In genomic region chr3:52471371-52472238, GRCh38 we compare ENCODE assay signal across 9 cellular contexts. TPM values are rescaled to one million over a fixed set of nuclear protein-coding genes. Genes with fewer than 3 reads are reported as not detected.
DNase-seq lines count a peak whose midpoint lies in the region; ATAC-seq and TF ChIP-seq lines count a peak whose summit lies in the region.
"Had no signal": no experiment of that assay in that cellular context is flagged by ENCODE, and none has a peak within 500 bp of the region (broad histone marks: within the 10 kb centered on the region; RNA-seq: fewer than 3 reads in every experiment).

No MANE protein-coding gene starts in this region.

- no peaks in the 10 kb centered on the region for H3K9me2 ChIP-seq in DOHH2 (replicated peaks; ENCODE audit: control insufficient read depth, low read length)

- H3K27ac Mint-ChIP-seq in activated T-helper 2 cell treated with anti-CD3 and anti-CD28 coated beads, Interferon-gamma antibody, Interleukin-2, Interleukin-4, amounts not matched to agents 10 μg/mL and 5 μg/mL and 100 μg/mL, durations not matched to agents 14 hours and 24 hours and 36 hours, result no peak overlapping the region

- no peaks in the 10 kb centered on the region for H3F3A ChIP-seq in DOHH2 (ENCODE audit: control insufficient read depth, insufficient read depth)

- H3K4me2 ChIP-seq in DOHH2 (ENCODE audit: low read length), result no peak overlapping the region

- peaks cover 47% of the 10 kb centered on the region for H3K36me3 ChIP-seq in DOHH2 (ENCODE audit: control insufficient read depth, low read length)
- H3K36me3 ChIP-seq in MG63, result peaks cover 3% of the 10 kb centered on the region
- H3K36me3 ChIP-seq in ascending aorta, result peaks cover 65 to 68% of the 10 kb centered on the region in 2 donors

- TF ChIP-seq CTCF in DOHH2 (IDR thresholded peaks at IDR 0.05; ENCODE audit: low read depth, low read length, poor library complexity, severe bottlenecking), result peak; percentile 77
- peak; percentile 59 to 68 (median 66) for TF ChIP-seq CTCF in ascending aorta (IDR thresholded peaks at IDR 0.05)

- H3K4me3 Mint-ChIP-seq in activated T-helper 2 cell treated with anti-CD3 and anti-CD28 coated beads, Interferon-gamma antibody, Interleukin-2, Interleukin-4, amounts not matched to agents 10 μg/mL and 5 μg/mL and 100 μg/mL, durations not matched to agents 14 hours and 24 hours and 36 hours (ENCODE audit: low read depth), result no peak overlapping the region
- H3K4me3 Mint-ChIP-seq: immature natural killer cell had no signal

- no peaks in the 10 kb centered on the region for H3K27me3 ChIP-seq in DOHH2 (ENCODE audit: control insufficient read depth, low read length)
- no peaks in the 10 kb centered on the region for H3K27me3 ChIP-seq in MG63
- H3K27me3 ChIP-seq in ascending aorta, result no peaks in the 10 kb centered on the region

- DNase-seq in MG63 (peak; percentile 18), ascending aorta (ENCODE audit: low spot score in 2 of 2) (peak in 1 of 2 donors; percentile 81), iPS-NIHi7 (ENCODE audit: extremely low spot score) (peak; percentile 70), amniotic stem cell (lab: John Stamatoyannopoulos, UW) (no peak)
- DNase-seq in stimulated activated CD4-positive, alpha-beta T cell treated with anti-CD3 and anti-CD28 coated beads, Interleukin-2, amount 100 ng/mL, for 24 hours, result peak; percentile 36 to 56
- DNase-seq in activated T-helper 2 cell treated with anti-CD3 and anti-CD28 coated beads, Interferon-gamma antibody, Interleukin-2, Interleukin-4, amounts not matched to agents 10 μg/mL and 5 μg/mL and 100 μg/mL, durations not matched to agents 14 hours and 24 hours and 36 hours (ENCODE audit: low spot score), result no peak

- peaks cover 2% of the 10 kb centered on the region; the same call in 1 of the 2 replicates for H3K79me2 ChIP-seq in DOHH2 (ENCODE audit: control insufficient read depth, low read length)

- H3K9me3 ChIP-seq in DOHH2 (ENCODE audit: control insufficient read depth, insufficient read depth, low read length) (no peaks in the 10 kb centered on the region), MG63 (no peaks in the 10 kb centered on the region), ascending aorta (no peaks in the 10 kb centered on the region)

- H3K9me3 Mint-ChIP-seq in activated T-helper 2 cell treated with anti-CD3 and anti-CD28 coated beads, Interferon-gamma antibody, Interleukin-2, Interleukin-4, amounts not matched to agents 10 μg/mL and 5 μg/mL and 100 μg/mL, durations not matched to agents 14 hours and 24 hours and 36 hours, result no peaks in the 10 kb centered on the region
- H3K9me3 Mint-ChIP-seq: immature natural killer cell had no signal

- H4K20me1 ChIP-seq in DOHH2 (ENCODE audit: control insufficient read depth, insufficient read depth, low read depth, low read length), result no peaks in the 10 kb centered on the region

- H3K27ac ChIP-seq in DOHH2 (ENCODE audit: low read depth, low read length) (no peak overlapping the region), ascending aorta (no peak overlapping the region)

- intact Hi-C loops in ascending aorta (cut with DNase I), result loop anchor here (2.0 kb wide), 1 partner anchor 65 kb away; the partner anchor contains the start of gene UQCC5
- intact Hi-C loops in activated T-helper 2 cell treated with anti-CD3 and anti-CD28 coated beads, Interferon-gamma antibody, Interleukin-2, Interleukin-4, amounts not matched to agents 10 μg/mL and 5 μg/mL and 100 μg/mL, durations not matched to agents 14 hours and 24 hours and 36 hours (cut with micrococcal nuclease), result no loop called here

- H3K4me1 ChIP-seq in DOHH2 (ENCODE audit: control insufficient read depth, low read length) (no peaks in the 10 kb centered on the region), ascending aorta (peaks cover 3 to 5% of the 10 kb centered on the region in 2 donors)

- no peaks in the 10 kb centered on the region for H3K4me1 Mint-ChIP-seq in activated T-helper 2 cell treated with anti-CD3 and anti-CD28 coated beads, Interferon-gamma antibody, Interleukin-2, Interleukin-4, amounts not matched to agents 10 μg/mL and 5 μg/mL and 100 μg/mL, durations not matched to agents 14 hours and 24 hours and 36 hours (ENCODE audit: low read depth)

- H3K36me3 Mint-ChIP-seq in activated T-helper 2 cell treated with anti-CD3 and anti-CD28 coated beads, Interferon-gamma antibody, Interleukin-2, Interleukin-4, amounts not matched to agents 10 μg/mL and 5 μg/mL and 100 μg/mL, durations not matched to agents 14 hours and 24 hours and 36 hours (ENCODE audit: low read depth), result peaks cover 53% of the 10 kb centered on the region

- no peak overlapping the region for H3K4me3 ChIP-seq in DOHH2 (ENCODE audit: low read length)
- no peak overlapping the region for H3K4me3 ChIP-seq in MG63
- H3K4me3 ChIP-seq in ascending aorta, result no peak overlapping the region

- ATAC-seq in GM19395 (IDR thresholded peaks at IDR 0.05; ENCODE audit: unreplicated experiment), result no peak

- H3K27me3 Mint-ChIP-seq in activated T-helper 2 cell treated with anti-CD3 and anti-CD28 coated beads, Interferon-gamma antibody, Interleukin-2, Interleukin-4, amounts not matched to agents 10 μg/mL and 5 μg/mL and 100 μg/mL, durations not matched to agents 14 hours and 24 hours and 36 hours (ENCODE audit: low read depth), result no peaks in the 10 kb centered on the region

RNA-seq across cellular contexts. Expression of gene NISCH, which starts 16.2 kb away (rescaled TPM):
- 8.1 and 15.5 TPM in 2 replicates for total RNA-seq in MG63 (2014; rRNA removed; shearing (Covaris generic); ENCODE audit: low replicate concordance)
- total RNA-seq in ascending aorta, result 58.3 TPM
- total RNA-seq in activated T-helper 2 cell treated with anti-CD3 and anti-CD28 coated beads, Interferon-gamma antibody, Interleukin-2, Interleukin-4, amounts not matched to agents 10 μg/mL and 5 μg/mL and 100 μg/mL, durations not matched to agents 14 hours and 24 hours and 36 hours, result 70.0 and 73.4 TPM in 2 replicates

RNA-seq across cellular contexts. Expression of gene TNNC1, which starts 17.8 kb away (rescaled TPM):
- total RNA-seq in MG63 (2014; rRNA removed; shearing (Covaris generic); ENCODE audit: low replicate concordance), result 0.99 TPM in 1 of 2 replicates, not detected in the other
- total RNA-seq in ascending aorta, result 68.6 TPM
- total RNA-seq in activated T-helper 2 cell treated with anti-CD3 and anti-CD28 coated beads, Interferon-gamma antibody, Interleukin-2, Interleukin-4, amounts not matched to agents 10 μg/mL and 5 μg/mL and 100 μg/mL, durations not matched to agents 14 hours and 24 hours and 36 hours, result 0.34 and 0.46 TPM in 2 replicates

RNA-seq across cellular contexts. Expression of gene STAB1, which starts 23.5 kb away (rescaled TPM):
- not detected in 2 replicates for total RNA-seq in MG63 (2014; rRNA removed; shearing (Covaris generic); ENCODE audit: low replicate concordance)
- total RNA-seq in ascending aorta, result 363 TPM
- total RNA-seq in activated T-helper 2 cell treated with anti-CD3 and anti-CD28 coated beads, Interferon-gamma antibody, Interleukin-2, Interleukin-4, amounts not matched to agents 10 μg/mL and 5 μg/mL and 100 μg/mL, durations not matched to agents 14 hours and 24 hours and 36 hours, result 0.07 TPM in 1 of 2 replicates, not detected in the other

RNA-seq across cellular contexts. Expression of gene SEMA3G, which starts 26.7 kb away (rescaled TPM):
- total RNA-seq in MG63 (2014; rRNA removed; shearing (Covaris generic); ENCODE audit: low replicate concordance), result not detected in 2 replicates
- total RNA-seq in ascending aorta, result 163 TPM
- total RNA-seq in activated T-helper 2 cell treated with anti-CD3 and anti-CD28 coated beads, Interferon-gamma antibody, Interleukin-2, Interleukin-4, amounts not matched to agents 10 μg/mL and 5 μg/mL and 100 μg/mL, durations not matched to agents 14 hours and 24 hours and 36 hours, result 0.30 and 0.32 TPM in 2 replicates

Comparison
In these comparisons a context has a peak if more than half of its experiments do, and no peak if none do; other contexts are left out.
1. DNase-seq: peak in MG63 (single experiment), iPS-NIHi7 (single experiment) and stimulated activated CD4-positive, alpha-beta T cell treated with anti-CD3 and anti-CD28 coated beads, Interleukin-2, amount 100 ng/mL, for 24 hours (2 of 2); none in activated T-helper 2 cell treated with anti-CD3 and anti-CD28 coated beads, Interferon-gamma antibody, Interleukin-2, Interleukin-4, amounts not matched to agents 10 μg/mL and 5 μg/mL and 100 μg/mL, durations not matched to agents 14 hours and 24 hours and 36 hours (single experiment) and amniotic stem cell (single experiment).
2. RNA of gene TNNC1, which starts 17.8 kb away (total RNA-seq): 68.6 TPM in ascending aorta (single experiment); 0.99 TPM in MG63 and 0.34 to 0.46 TPM in activated T-helper 2 cell treated with anti-CD3 and anti-CD28 coated beads, Interferon-gamma antibody, Interleukin-2, Interleukin-4, amounts not matched to agents 10 μg/mL and 5 μg/mL and 100 μg/mL, durations not matched to agents 14 hours and 24 hours and 36 hours; every median in the first group is over 10 times any median in the second.
3. RNA of gene STAB1, which starts 23.5 kb away (total RNA-seq): 363 TPM in ascending aorta (single experiment); 0.07 TPM in activated T-helper 2 cell treated with anti-CD3 and anti-CD28 coated beads, Interferon-gamma antibody, Interleukin-2, Interleukin-4, amounts not matched to agents 10 μg/mL and 5 μg/mL and 100 μg/mL, durations not matched to agents 14 hours and 24 hours and 36 hours and not detected in MG63; every median in the first group is over 100 times any median in the second.